12 cellular contexts compared by ENCODE assay signal in genomic region chr3:134326126-134326525, GRCh38. TPM values are rescaled to one million over a fixed set of nuclear protein-coding genes. Genes with fewer than 3 reads are reported as not detected.
A peak's percentile ranks its signal among the peaks of the same experiment; 100 is the strongest.
DNase-seq lines count a peak whose midpoint lies in the region; ATAC-seq and TF ChIP-seq lines count a peak whose summit lies in the region.
"Had no signal": no experiment of that assay in that cellular context is flagged by ENCODE, and none has a peak within 500 bp of the region (broad histone marks: within the 10 kb centered on the region; RNA-seq: fewer than 3 reads in every experiment).

No MANE protein-coding gene starts in this region.

- TF ChIP-seq CTCF in AG04450 (IDR thresholded peaks at IDR 0.05; ENCODE audit: low read depth, low read length) (no peak), psoas muscle (IDR thresholded peaks at IDR 0.05) (no peak), foreskin fibroblast (IDR thresholded peaks at IDR 0.05; ENCODE audit: low read depth, low read length) (no peak)

- no peak overlapping the region for H3K27ac Mint-ChIP-seq in T-helper 2 cell treated with Interferon-gamma antibody and Interleukin-4, amounts not matched to agents 5 μg/mL and 100 μg/mL, for 36 hours
- H3K27ac Mint-ChIP-seq: immature natural killer cell had no signal

- peak overlapping the region; percentile 99 for H3K27ac ChIP-seq in AG04450 (ENCODE audit: low read depth, low read length)
- H3K27ac ChIP-seq in SJSA1, result peak overlapping the region; percentile 86
- peak overlapping the region; percentile 71 for H3K27ac ChIP-seq in psoas muscle
- H3K27ac ChIP-seq: BLaER1, ovary had no signal

- CTCF ChIA-PET in AG04450 (lab: Charles Lee), result no interaction called here

- H3K9me3 ChIP-seq in AG04450 (ENCODE audit: control insufficient read depth, insufficient read depth, low read length) (no peaks in the 10 kb centered on the region; the same call in 1 of the 2 replicates), SJSA1 (replicated peaks) (no peaks in the 10 kb centered on the region), psoas muscle (no peaks in the 10 kb centered on the region)
- H3K9me3 ChIP-seq: BLaER1, ovary had no signal

- H3K4me3 Mint-ChIP-seq in T-helper 2 cell treated with Interferon-gamma antibody and Interleukin-4, amounts not matched to agents 5 μg/mL and 100 μg/mL, for 36 hours, result no peak overlapping the region
- H3K4me3 Mint-ChIP-seq: immature natural killer cell had no signal

- no peaks in the 10 kb centered on the region for H3K9me3 Mint-ChIP-seq in T-helper 2 cell treated with Interferon-gamma antibody and Interleukin-4, amounts not matched to agents 5 μg/mL and 100 μg/mL, for 36 hours
- H3K9me3 Mint-ChIP-seq: immature natural killer cell had no signal

- no peaks in the 10 kb centered on the region for H3K27me3 ChIP-seq in AG04450 (ENCODE audit: control insufficient read depth, insufficient read depth, low read length)
- no peaks in the 10 kb centered on the region for H3K27me3 ChIP-seq in SJSA1 (replicated peaks)
- H3K27me3 ChIP-seq in psoas muscle (ENCODE audit: insufficient read depth in 3 of 3, low read length in 2 of 3), result no peaks in the 10 kb centered on the region
- H3K27me3 ChIP-seq: BLaER1, ovary had no signal

- H3K4me3 ChIP-seq in AG04450 (ENCODE audit: low read depth, low read length), result no peak overlapping the region
- no peak overlapping the region for H3K4me3 ChIP-seq in SJSA1
- no peak overlapping the region for H3K4me3 ChIP-seq in psoas muscle
- no peak overlapping the region for H3K4me3 ChIP-seq in foreskin fibroblast (ENCODE audit: low read depth in 1 of 2, low read length in 2 of 2)
- H3K4me3 ChIP-seq: BLaER1, ovary had no signal

- no peaks in the 10 kb centered on the region for H3K4me1 Mint-ChIP-seq in T-helper 2 cell treated with Interferon-gamma antibody and Interleukin-4, amounts not matched to agents 5 μg/mL and 100 μg/mL, for 36 hours (ENCODE audit: low read depth)
- H3K4me1 Mint-ChIP-seq: immature natural killer cell had no signal

- H3K36me3 Mint-ChIP-seq in T-helper 2 cell treated with Interferon-gamma antibody and Interleukin-4, amounts not matched to agents 5 μg/mL and 100 μg/mL, for 36 hours (ENCODE audit: low read depth), result no peaks in the 10 kb centered on the region

- peaks cover 9% of the 10 kb centered on the region for H3K27me3 Mint-ChIP-seq in T-helper 2 cell treated with Interferon-gamma antibody and Interleukin-4, amounts not matched to agents 5 μg/mL and 100 μg/mL, for 36 hours (ENCODE audit: low read depth)

- no peak for DNase-seq in AG04450 (ENCODE audit: low read depth, low spot score)
- DNase-seq in SJSA1 (ENCODE audit: low read depth in 1 of 2, low spot score in 2 of 2), result no peak
- DNase-seq in glomerular visceral epithelial cell (ENCODE audit: extremely low spot score), result peak; percentile 79
- DNase-seq in psoas muscle, result peak in 1 of 2 donors; percentile 49
- no peak for DNase-seq in T-helper 2 cell treated with Interferon-gamma antibody and Interleukin-4, amounts not matched to agents 5 μg/mL and 100 μg/mL, for 36 hours (ENCODE audit: low spot score)
- no peak for DNase-seq in foreskin fibroblast
- DNase-seq: activated CD4-positive, alpha-beta T cell treated with anti-CD3 and anti-CD28 coated beads, Interleukin-2, amount 50 U/mL, for 48 hours; immature natural killer cell had no signal

- WGBS in psoas muscle, 3 donors, result 73 to 77% (median 76%) methylated on average over 11 of the region's 11 CpGs

- H3K36me3 ChIP-seq in SJSA1 (no peaks in the 10 kb centered on the region), psoas muscle (ENCODE audit: insufficient read depth in 1 of 2, low read depth in 1 of 2) (no peaks in the 10 kb centered on the region)
- H3K36me3 ChIP-seq: BLaER1, ovary had no signal

- H3K4me1 ChIP-seq in SJSA1 (replicated peaks) (peaks cover 71% of the 10 kb centered on the region), psoas muscle (peaks cover 32% of the 10 kb centered on the region)

- no peak for ATAC-seq in psoas muscle
- ATAC-seq in GM19324 (IDR thresholded peaks at IDR 0.05; ENCODE audit: low FRiP score, unreplicated experiment), result no peak
- no peak for ATAC-seq in GM19467 (IDR thresholded peaks at IDR 0.05; ENCODE audit: unreplicated experiment)

- POLR2A ChIA-PET in AG04450 (lab: Yijun Ruan, JAX), result interaction anchor here (0.6 to 3.7 kb wide), 8 partner anchors 9 to 48 kb away, joined by 3 to 14 read pairs (median 6); partner anchors contain the start of gene AMOTL2

- intact Hi-C loops in psoas muscle (cut with DNase I), result no loop called here

RNA-seq across cellular contexts. Expression of gene AMOTL2, which starts 48.1 kb away (rescaled TPM):
- polyA plus RNA-seq in AG04450 (2011; rRNA removed) (74.5 and 78.9 TPM in 2 replicates), psoas muscle (1 to 10 TPM; 4.0 to 6.1 (median 5.1) TPM)
- 111 and 136 TPM in 2 replicates for polyA minus RNA-seq in AG04450 (2011; rRNA and poly(A)+ RNA removed)
- total RNA-seq in SJSA1 (2014; rRNA removed; shearing (Covaris generic)), result 86.3 and 142 TPM in 2 replicates
- 10 to 100 TPM; 16.5 to 36.6 (median 29.6) TPM for total RNA-seq in psoas muscle
- polyA plus RNA-seq: immature natural killer cell had no signal
